In genomic region chrX:1521459-1521956, GRCh38 we compare ENCODE assay signal across 7 cellular contexts. TPM values are rescaled to one million over a fixed set of nuclear protein-coding genes. Genes with fewer than 3 reads are reported as not detected.
DNase-seq lines count a peak whose midpoint lies in the region; ATAC-seq, FAIRE-seq and TF ChIP-seq lines count a peak whose summit lies in the region.

No MANE protein-coding gene starts in this region.

- DNase-seq in SKM-1 (lab: John Stamatoyannopoulos, UW; ENCODE audit: unreplicated experiment) (peak; percentile 91), GM12878 (ENCODE audit: low read depth, low spot score) (peak; percentile 99), upper lobe of right lung (peak; percentile 32), esophagus muscularis mucosa (ENCODE audit: extremely low spot score) (no peak), breast epithelium (ENCODE audit: low spot score in 2 of 2) (no peak)

- in situ Hi-C loops in GM12878 (cut with MboI), result no loop called here

- H3K27ac ChIP-seq in GM12878 (ENCODE audit: control insufficient read depth, insufficient read depth) (peak overlapping the region; percentile 91), upper lobe of right lung (no peak overlapping the region), esophagus muscularis mucosa (replicated peaks in 1 of 4) (no peak overlapping the region), breast epithelium (no peak overlapping the region)

- no peaks in the 10 kb centered on the region for H3K27me3 ChIP-seq in GM12878 (replicated peaks in 1 of 2; ENCODE audit: control insufficient read depth in 2 of 2, insufficient read depth in 2 of 2, low read length in 1 of 2)
- no peaks in the 10 kb centered on the region for H3K27me3 ChIP-seq in upper lobe of right lung
- H3K27me3 ChIP-seq in esophagus muscularis mucosa, result peaks cover 0 to 4% (median 0%) of the 10 kb centered on the region in 4 donors
- no peaks in the 10 kb centered on the region for H3K27me3 ChIP-seq in breast epithelium

- TF ChIP-seq EP300 in GM12878 (IDR thresholded peaks at IDR 0.05; ENCODE audit: borderline replicate concordance in 1 of 2, control insufficient read depth in 1 of 2, low read depth in 2 of 2, low read length in 2 of 2), result peak; percentile 98 to 99
- no peak for TF ChIP-seq EP300 in esophagus muscularis mucosa (IDR thresholded peaks at IDR 0.05)

- peaks cover 44% of the 10 kb centered on the region for H3K4me1 ChIP-seq in GM12878 (ENCODE audit: control insufficient read depth, insufficient read depth, low read length)
- H3K4me1 ChIP-seq in upper lobe of right lung, result no peaks in the 10 kb centered on the region
- H3K4me1 ChIP-seq in esophagus muscularis mucosa, result no peaks in the 10 kb centered on the region
- H3K4me1 ChIP-seq in breast epithelium, result no peaks in the 10 kb centered on the region

- CTCF ChIA-PET in GM12878 (lab: Yijun Ruan, JAX), result no interaction called here

- H3K9me3 ChIP-seq in GM12878 (replicated peaks; ENCODE audit: control insufficient read depth, insufficient read depth, low read length) (peaks cover 11% of the 10 kb centered on the region), upper lobe of right lung (no peaks in the 10 kb centered on the region), esophagus muscularis mucosa (peaks cover 0 to 4% (median 2%) of the 10 kb centered on the region in 4 donors), breast epithelium (peaks cover 6 to 37% of the 10 kb centered on the region in 2 donors)

- H3K4me2 ChIP-seq in GM12878 (ENCODE audit: control insufficient read depth, insufficient read depth), result peak overlapping the region; percentile 99

- TF ChIP-seq POLR2A in GM19193 (IDR thresholded peaks at IDR 0.05; ENCODE audit: extremely low read depth, insufficient read depth, insufficient read length), result peak; percentile 53
- peak; percentile 48 for TF ChIP-seq POLR2A in GM12878 (IDR thresholded peaks at IDR 0.05; ENCODE audit: low read depth, low read length)
- no peak for TF ChIP-seq POLR2A in esophagus muscularis mucosa (IDR thresholded peaks at IDR 0.05; ENCODE audit: low read depth)
- no peak for TF ChIP-seq POLR2A in breast epithelium (IDR thresholded peaks at IDR 0.05)

- BruUV-seq in GM12878 (replicated peaks; lab: Mats Ljungman, UMichigan), result TSS peak; percentile 43

- no peak for TF ChIP-seq CTCF in GM12878 (IDR thresholded peaks at IDR 0.05 in 2 of 3, conservative IDR thresholded peaks at IDR 0.05 in 1 of 3; ENCODE audit: control insufficient read depth in 2 of 3, extremely low read depth in 1 of 3, insufficient read depth in 1 of 3, low read depth in 3 of 3, low read length in 3 of 3)
- no peak for TF ChIP-seq CTCF in upper lobe of right lung (IDR thresholded peaks at IDR 0.05)
- TF ChIP-seq CTCF in esophagus muscularis mucosa (IDR thresholded peaks at IDR 0.05), result no peak
- TF ChIP-seq CTCF in breast epithelium (IDR thresholded peaks at IDR 0.05), result no peak

- SMC1A ChIA-PET in GM12878 (lab: Charles Lee; ENCODE audit: uncharacterized antibody, unreplicated experiment), result no interaction called here

- WGBS in GM12878 (ENCODE audit: insufficient coverage, insufficient replicate concordance, low lambda C conversion rate, missing lambda C conversion rate), result under 1% methylated on average over 13 of the region's 13 CpGs
- WGBS in esophagus muscularis mucosa, result 63% methylated on average over 13 of the region's 13 CpGs

- peak; percentile 96 for FAIRE-seq in GM12878 (lab: Jason Lieb, UNC)

- H4K20me1 ChIP-seq in GM12878 (ENCODE audit: control insufficient read depth, insufficient read depth), result no peaks in the 10 kb centered on the region

- intact Hi-C loops in GM12878 (cut with micrococcal nuclease; ENCODE audit: unreplicated experiment), result loop anchor here (1.0 to 5.0 kb wide), 4 partner anchors 13 to 39 kb away; no protein-coding TSS in a partner anchor
- intact Hi-C loops in upper lobe of right lung (cut with DNase I), result no loop called here
- intact Hi-C loops in esophagus muscularis mucosa (cut with DNase I), result no loop called here
- intact Hi-C loops in breast epithelium (cut with DNase I; ENCODE audit: low total_unique reads), result no loop called here

- H3K4me3 ChIP-seq in GM12878, result peak overlapping the region; percentile 50; the same call in 1 of the 2 replicates
- peak overlapping the region; percentile 10 for H3K4me3 ChIP-seq in upper lobe of right lung
- no peak overlapping the region for H3K4me3 ChIP-seq in esophagus muscularis mucosa
- H3K4me3 ChIP-seq in breast epithelium, result no peak overlapping the region

- H3K9ac ChIP-seq in GM12878 (ENCODE audit: control insufficient read depth, insufficient read depth, low read length), result no peak overlapping the region

- POLR2A ChIA-PET in GM12878 (lab: Charles Lee), result no interaction called here

- RAD21 ChIA-PET in GM12878 (lab: Charles Lee; ENCODE audit: unreplicated experiment), result no interaction called here

- ATAC-seq in HG02973 (IDR thresholded peaks at IDR 0.05; ENCODE audit: unreplicated experiment) (peak; percentile 80), GM12878 (peak; percentile 92), upper lobe of right lung (peak; percentile 52)

- peak; percentile 33; the same call in 1 of the 2 replicates for TF ChIP-seq RAD21 in GM12878 (IDR thresholded peaks at IDR 0.05; ENCODE audit: insufficient read depth, low read depth, low read length)

- H3K79me2 ChIP-seq in GM12878 (ENCODE audit: control insufficient read depth, insufficient read depth, low read length), result peaks cover 50% of the 10 kb centered on the region

- no peak overlapping the region for H2AFZ ChIP-seq in GM12878 (ENCODE audit: control insufficient read depth, low read depth, low read length)

- H3K36me3 ChIP-seq in GM12878 (ENCODE audit: control insufficient read depth in 2 of 2, insufficient read depth in 2 of 2, low read length in 1 of 2) (peaks cover 4% of the 10 kb centered on the region in 2 experiments; a peak in 2 of 4 replicates), upper lobe of right lung (no peaks in the 10 kb centered on the region), esophagus muscularis mucosa (no peaks in the 10 kb centered on the region), breast epithelium (no peaks in the 10 kb centered on the region)

TF ChIP-seq in GM12878, 131 proteins besides CTCF, POLR2A, EP300 and RAD21 (continues in another document):
- no peak for TF ChIP-seq NRF1 (conservative IDR thresholded peaks at IDR 0.05; ENCODE audit: low read depth, low read length)
- TF ChIP-seq GATAD2B (conservative IDR thresholded peaks at IDR 0.05; ENCODE audit: low read depth), result no peak
- peak; percentile 96 for TF ChIP-seq RUNX3 (IDR thresholded peaks at IDR 0.05; ENCODE audit: low read length)
- peak; percentile 45; the same call in 1 of the 2 replicates for TF ChIP-seq ZNF687 (IDR thresholded peaks at IDR 0.05)
- no peak for TF ChIP-seq KAT2A (conservative IDR thresholded peaks at IDR 0.05; ENCODE audit: control insufficient read depth, low read depth, low read length)
- no peak for TF ChIP-seq PAX8 (IDR thresholded peaks at IDR 0.05)

RNA-seq across cellular contexts. Expression of gene P2RY8, which starts 15.5 kb away (rescaled TPM):
- total RNA-seq in GM12878 (2013; cell fraction: nucleolus; rRNA removed), result 85.1 and 89.7 TPM in 2 replicates
- 34.0 and 44.7 TPM in 2 replicates for total RNA-seq in GM12878 (2014; rRNA removed)
- 28.8 and 29.7 TPM in 2 replicates for total RNA-seq in GM12878 (2014; rRNA removed; fragmentation: Illumina TruSeq; extraction: Trizol)
- 61.3 and 61.8 TPM in 2 replicates for total RNA-seq in GM12878 (2021)
- 30.9 TPM for polyA plus RNA-seq in GM12878 (2011; ENCODE audit: low read depth)
- polyA plus RNA-seq in GM12878 (2011; rRNA removed), result 20.4 and 31.1 TPM in 2 replicates
- polyA plus RNA-seq in GM12878 (2011; cell fraction: cytosol; rRNA removed), result 41.3 and 52.8 TPM in 2 replicates
- polyA plus RNA-seq in GM12878 (2011; cell fraction: nucleus; rRNA removed), result 29.2 and 35.1 TPM in 2 replicates
- 41.7 and 45.3 TPM in 2 replicates for polyA plus RNA-seq in GM12878 (2012)
- polyA plus RNA-seq in GM12878 (2014; fragmentation: Illumina TruSeq; extraction: Trizol), result 27.5 and 30.5 TPM in 2 replicates
- 1 to 10 TPM; 2.0 to 4.0 TPM for polyA plus RNA-seq in GM12878 (2014; fragmentation: Nextera tagmentation; extraction: Ambion mirVana)
- polyA plus RNA-seq in GM12878 (2014; rRNA removed), result 41.8 and 49.0 TPM in 2 replicates
- 10 to 100 TPM; 62.7 to 64.4 TPM for polyA plus RNA-seq in GM12878 (2016; fragmentation: Nextera tagmentation; extraction: Ambion mirVana)
- polyA minus RNA-seq in GM12878 (2011; rRNA and poly(A)+ RNA removed), result 37.7 and 60.0 TPM in 2 replicates
- polyA minus RNA-seq in GM12878 (2011; cell fraction: cytosol; rRNA and poly(A)+ RNA removed), result 26.7 and 36.8 TPM in 2 replicates
- polyA minus RNA-seq in GM12878 (2011; cell fraction: nucleus; rRNA and poly(A)+ RNA removed), result 20.7 and 34.7 TPM in 2 replicates
- 3.1 TPM for total RNA-seq in upper lobe of right lung
- total RNA-seq in esophagus muscularis mucosa, result 1 to 10 TPM in 3 of 4 donors, under 1 TPM in 1; 0.63 to 3.1 (median 1.9) TPM
- 1 to 10 TPM; 1.3 to 3.2 (median 1.5) TPM for total RNA-seq in breast epithelium

Comparison
In these comparisons a context has a peak if more than half of its experiments do, and no peak if none do; other contexts are left out.
1. POLR2A ChIP-seq: peak in GM19193 (single experiment) and GM12878 (single experiment); none in esophagus muscularis mucosa (single experiment) and breast epithelium (single experiment).
2. DNase-seq: peak in SKM-1 (single experiment), GM12878 (single experiment) and upper lobe of right lung (single experiment); none in esophagus muscularis mucosa (single experiment) and breast epithelium (0 of 2).
3. H3K4me3 ChIP-seq: peak in GM12878 (single experiment) and upper lobe of right lung (single experiment); none in esophagus muscularis mucosa (0 of 4) and breast epithelium (0 of 3).
4. Peak in every context shown above with its lines, with median percentiles within 50 percentile points of each other: ATAC-seq.